ENCODE assay signal across 1 cellular context in the genomic region with DNA sequence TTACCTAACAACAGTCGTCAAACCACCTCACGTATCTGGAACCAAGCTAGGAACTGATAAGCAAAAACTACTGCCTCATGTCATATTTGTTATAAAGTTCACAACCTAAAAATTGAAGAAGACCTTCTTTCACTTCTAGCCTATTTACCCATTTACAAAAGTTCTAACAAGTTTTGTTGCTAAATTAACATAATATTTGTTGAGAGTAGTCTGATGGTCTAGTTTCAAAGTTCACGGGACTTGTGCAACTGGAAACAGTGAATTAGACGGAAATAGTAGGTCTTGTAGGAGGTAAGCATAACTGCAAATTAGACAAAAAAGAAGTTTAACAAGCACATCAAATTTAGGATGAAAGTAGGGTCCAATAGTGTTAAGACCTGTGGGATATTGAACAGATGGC.
A peak's percentile ranks its signal among the peaks of the same experiment; 100 is the strongest.
TF ChIP-seq lines count a peak whose summit lies in the region.

No MANE protein-coding gene starts in this region.

TF ChIP-seq in HepG2, 621 proteins besides CTCF, POLR2A, EP300 and RAD21:
- TF ChIP-seq ZBTB20 (CRISPR knock-in tag; IDR thresholded peaks at IDR 0.05; ENCODE audit: borderline replicate concordance, low read depth) (no peak), GABPB1 (CRISPR knock-in tag; IDR thresholded peaks at IDR 0.05) (no peak), FIP1L1 (IDR thresholded peaks at IDR 0.05; ENCODE audit: borderline replicate concordance, insufficient read depth, low read depth, low read length) (no peak), ZNF619 (CRISPR knock-in tag; IDR thresholded peaks at IDR 0.05) (no peak), KLF6 (CRISPR knock-in tag; IDR thresholded peaks at IDR 0.05) (no peak), AHDC1 (CRISPR knock-in tag; IDR thresholded peaks at IDR 0.05; ENCODE audit: borderline replicate concordance) (peak; percentile 30; the same call in 1 of the 2 replicates), TARDBP (CRISPR knock-in tag; IDR thresholded peaks at IDR 0.05) (0 out of 2 replicates have a peak, but pooled peaks have one; percentile 18), ZNF557 (CRISPR knock-in tag; IDR thresholded peaks at IDR 0.05) (no peak), NCOR1 (IDR thresholded peaks at IDR 0.05; ENCODE audit: borderline replicate concordance, low read length) (peak; percentile 76; the same call in 1 of the 2 replicates), HNF4G (IDR thresholded peaks at IDR 0.05; ENCODE audit: borderline replicate concordance, low read depth, low read length) (0 out of 2 replicates have a peak, but pooled peaks have one; percentile 36), HNF4G (CRISPR knock-in tag; IDR thresholded peaks at IDR 0.05; ENCODE audit: borderline replicate concordance, low read depth) (no peak), ZHX1 (CRISPR knock-in tag; IDR thresholded peaks at IDR 0.05; ENCODE audit: low read depth) (no peak), CEBPG (CRISPR knock-in tag; IDR thresholded peaks at IDR 0.05) (peak; percentile 52), ZNF850 (CRISPR knock-in tag; conservative IDR thresholded peaks at IDR 0.05) (no peak), ZNF292 (CRISPR knock-in tag; IDR thresholded peaks at IDR 0.05; ENCODE audit: borderline replicate concordance, low read depth) (no peak), NONO (IDR thresholded peaks at IDR 0.05) (no peak), NONO (CRISPR knock-in tag; conservative IDR thresholded peaks at IDR 0.05) (no peak), HNF4A (CRISPR knock-in tag; IDR thresholded peaks at IDR 0.05) (peak; percentile 75), KDM4B (CRISPR knock-in tag; IDR thresholded peaks at IDR 0.05) (no peak), TRAFD1 (CRISPR knock-in tag; IDR thresholded peaks at IDR 0.05; ENCODE audit: borderline replicate concordance) (no peak), SALL1 (CRISPR knock-in tag; IDR thresholded peaks at IDR 0.05) (no peak), MAFK (conservative IDR thresholded peaks at IDR 0.05 in 1 of 2, IDR thresholded peaks at IDR 0.05 in 1 of 2; ENCODE audit: low read length in 2 of 2) (0 out of 4 replicates have a peak, but pooled peaks of 1 of the 2 experiments have one; percentile 9), PREB (CRISPR knock-in tag; IDR thresholded peaks at IDR 0.05) (no peak), ZKSCAN5 (CRISPR knock-in tag; IDR thresholded peaks at IDR 0.05) (no peak), ZNF451 (CRISPR knock-in tag; IDR thresholded peaks at IDR 0.05) (no peak), ATF2 (CRISPR knock-in tag; IDR thresholded peaks at IDR 0.05) (no peak), CREM (IDR thresholded peaks at IDR 0.05) (0 out of 2 replicates have a peak, but pooled peaks have one; percentile 20), CREM (CRISPR knock-in tag; IDR thresholded peaks at IDR 0.05) (no peak), HNF1A (IDR thresholded peaks at IDR 0.05; ENCODE audit: low read depth) (no peak), HNF1A (CRISPR knock-in tag; IDR thresholded peaks at IDR 0.05; ENCODE audit: borderline replicate concordance) (no peak), RAD51 (IDR thresholded peaks at IDR 0.05; ENCODE audit: borderline replicate concordance) (no peak), CEBPB (IDR thresholded peaks at IDR 0.05; ENCODE audit: borderline replicate concordance, low read depth, low read length) (peak; percentile 56; the same call in 1 of the 2 replicates), RXRA (CRISPR knock-in tag; IDR thresholded peaks at IDR 0.05) (no peak), ARID2 (CRISPR knock-in tag; IDR thresholded peaks at IDR 0.05; ENCODE audit: borderline replicate concordance) (no peak), SRSF1 (optimal IDR thresholded peaks at IDR 0.05; ENCODE audit: low read depth, low read length) (no peak), ZNF121 (CRISPR knock-in tag; IDR thresholded peaks at IDR 0.05) (no peak)
- TF ChIP-seq, protein P1, sequence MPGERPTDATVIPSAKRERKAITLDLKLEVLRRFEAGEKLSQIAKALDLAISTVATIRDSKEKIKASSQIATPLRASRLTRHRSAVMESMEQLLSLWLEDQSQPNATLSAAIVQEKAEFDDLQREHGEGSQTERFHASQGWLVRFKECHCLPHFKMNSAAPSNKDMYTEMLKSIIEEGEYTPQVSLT (CRISPR knock-in tag; IDR thresholded peaks at IDR 0.05; ENCODE audit: borderline replicate concordance, low read depth), result no peak
- TF ChIP-seq, protein P2, sequence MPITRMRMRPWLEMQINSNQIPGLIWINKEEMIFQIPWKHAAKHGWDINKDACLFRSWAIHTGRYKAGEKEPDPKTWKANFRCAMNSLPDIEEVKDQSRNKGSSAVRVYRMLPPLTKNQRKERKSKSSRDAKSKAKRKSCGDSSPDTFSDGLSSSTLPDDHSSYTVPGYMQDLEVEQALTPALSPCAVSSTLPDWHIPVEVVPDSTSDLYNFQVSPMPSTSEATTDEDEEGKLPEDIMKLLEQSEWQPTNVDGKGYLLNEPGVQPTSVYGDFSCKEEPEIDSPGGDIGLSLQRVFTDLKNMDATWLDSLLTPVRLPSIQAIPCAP (CRISPR knock-in tag; IDR thresholded peaks at IDR 0.05; ENCODE audit: low read depth), result no peak
